In genomic region chr2:168831662-168832061, GRCh38 we compare ENCODE assay signal across 35 cellular contexts. TPM values are rescaled to one million over a fixed set of nuclear protein-coding genes. Genes with fewer than 3 reads are reported as not detected.
"Had no signal": no experiment of that assay in that cellular context is flagged by ENCODE, and none has a peak within 500 bp of the region (broad histone marks: within the 10 kb centered on the region; RNA-seq: fewer than 3 reads in every experiment).

No MANE protein-coding gene starts in this region.

- H3K9me3 ChIP-seq: MG63 had no signal

- H3K36me3 ChIP-seq: MG63 had no signal

- H3K27me3 ChIP-seq: MG63 had no signal

- DNase-seq: Karpas-422, Kasumi-1, MG63, MM.1S, MV-4-11, NCI-H1048, NCI-H1092, NCI-H1092 treated with DMSO at 0.1 percent for 48 hours, NCI-H1105, NCI-H1105 treated with DMSO at 0.1 percent for 48 hours, NCI-H1417, NCI-H1417 treated with DMSO at 0.1 percent for 48 hours, NCI-H1436, NCI-H1436 treated with DMSO at 0.1 percent for 48 hours, NCI-H146, NCI-H1694, NCI-H1694 treated with DMSO at 0.1 percent for 48 hours, NCI-H187, NCI-H187 treated with DMSO at 0.1 percent for 48 hours, NCI-H1930, NCI-H2029, NCI-H2029 treated with DMSO at 0.1 percent for 48 hours, NCI-H2081, NCI-H2081 treated with DMSO at 0.1 percent for 48 hours, NCI-H2107, NCI-H2171, NCI-H2171 treated with DMSO at 0.1 percent for 48 hours, NCI-H2227 treated with DMSO at 0.1 percent for 48 hours, NCI-H226, NCI-H345, NCI-H446, NCI-H446 treated with DMSO at 0.1 percent for 48 hours, NCI-H510A, NCI-H510A treated with DMSO at 0.1 percent for 48 hours had no signal

- H3K4me3 ChIP-seq: MG63 had no signal

RNA-seq across cellular contexts. Expression of gene NOSTRIN, which starts 29.2 kb away (rescaled TPM):
- total RNA-seq: LHCN-M2 had no signal
